ENCODE assay signal across 9 cellular contexts in genomic region chr5:115377468-115378217, GRCh38.
A peak's percentile ranks its signal among the peaks of the same experiment; 100 is the strongest.
DNase-seq lines count a peak whose midpoint lies in the region; ATAC-seq and TF ChIP-seq lines count a peak whose summit lies in the region.
"Had no signal": no experiment of that assay in that cellular context is flagged by ENCODE, and none has a peak within 500 bp of the region (broad histone marks: within the 10 kb centered on the region; RNA-seq: fewer than 3 reads in every experiment).

No MANE protein-coding gene starts in this region.

- TF ChIP-seq CTCF in GM12864 (IDR thresholded peaks at IDR 0.05; ENCODE audit: low read depth, low read length, missing control alignments) (no peak), fibroblast of mammary gland (conservative IDR thresholded peaks at IDR 0.05; ENCODE audit: control insufficient read depth, insufficient read depth, low read depth, low read length) (peak; percentile 28)

- peak; percentile 76 for ATAC-seq in GM21723 (IDR thresholded peaks at IDR 0.05; ENCODE audit: unreplicated experiment)
- ATAC-seq in stimulated activated naive B cell treated with anti-CD40 and anti-IgM and Interleukin-4, amounts not matched to agents 10 μg/mL and 1 μg/mL and 100 μg/mL, for 72 hours (replicated peaks) = peak in 1 of 2 donors; percentile 25

- H3K4me1 Mint-ChIP-seq in stimulated activated naive B cell treated with anti-CD40 and anti-IgM and Interleukin-4, amounts not matched to agents 10 μg/mL and 1 μg/mL and 100 μg/mL, for 72 hours = no peaks in the 10 kb centered on the region
- H3K4me1 Mint-ChIP-seq: memory B cell had no signal

- DNase-seq in GM12864 (ENCODE audit: low read depth) (peak; percentile 22), NCI-H460 (ENCODE audit: extremely low read depth, low read depth) (peak; percentile 42), fibroblast of mammary gland (ENCODE audit: low read depth) (peak; percentile 95), cortex of kidney (lab: John Stamatoyannopoulos, UW) (no peak), cerebellum (ENCODE audit: low spot score) (no peak), SIG-M5 treated with dmso at 0.1 percent for 504 hours (lab: John Stamatoyannopoulos, UW; ENCODE audit: unreplicated experiment) (no peak)
- DNase-seq in stimulated activated naive B cell treated with anti-CD40 and anti-IgM and Interleukin-4, amounts not matched to agents 10 μg/mL and 1 μg/mL and 100 μg/mL, for 72 hours = no peak

- H3K9me3 Mint-ChIP-seq in stimulated activated naive B cell treated with anti-CD40 and anti-IgM and Interleukin-4, amounts not matched to agents 10 μg/mL and 1 μg/mL and 100 μg/mL, for 72 hours = no peaks in the 10 kb centered on the region
- H3K9me3 Mint-ChIP-seq: memory B cell had no signal

- peaks cover 14 to 15% of the 10 kb centered on the region in 2 donors for H3K27me3 Mint-ChIP-seq in stimulated activated naive B cell treated with anti-CD40 and anti-IgM and Interleukin-4, amounts not matched to agents 10 μg/mL and 1 μg/mL and 100 μg/mL, for 72 hours
- H3K27me3 Mint-ChIP-seq: memory B cell had no signal

- H3K4me3 ChIP-seq in GM12864 (ENCODE audit: low read depth, low read length) (no peak overlapping the region), fibroblast of mammary gland (ENCODE audit: control insufficient read depth, low read depth, low read length) (peak overlapping the region; percentile 12)

- H3K36me3 Mint-ChIP-seq in stimulated activated naive B cell treated with anti-CD40 and anti-IgM and Interleukin-4, amounts not matched to agents 10 μg/mL and 1 μg/mL and 100 μg/mL, for 72 hours = no peaks in the 10 kb centered on the region
- H3K36me3 Mint-ChIP-seq: memory B cell had no signal

- H3K4me3 Mint-ChIP-seq in stimulated activated naive B cell treated with anti-CD40 and anti-IgM and Interleukin-4, amounts not matched to agents 10 μg/mL and 1 μg/mL and 100 μg/mL, for 72 hours = no peak overlapping the region
- H3K4me3 Mint-ChIP-seq: memory B cell had no signal

- peak overlapping the region; percentile 31 for H3K27ac Mint-ChIP-seq in stimulated activated naive B cell treated with anti-CD40 and anti-IgM and Interleukin-4, amounts not matched to agents 10 μg/mL and 1 μg/mL and 100 μg/mL, for 72 hours
- H3K27ac Mint-ChIP-seq: memory B cell had no signal

Comparison
In these comparisons a context has a peak if more than half of its experiments do, and no peak if none do; other contexts are left out.
1. DNase-seq: peak in GM12864 (single experiment), NCI-H460 (single experiment) and fibroblast of mammary gland (single experiment); none in stimulated activated naive B cell treated with anti-CD40 and anti-IgM and Interleukin-4, amounts not matched to agents 10 μg/mL and 1 μg/mL and 100 μg/mL, for 72 hours (single experiment), cortex of kidney (single experiment), cerebellum (single experiment) and SIG-M5 treated with dmso at 0.1 percent for 504 hours (single experiment).